11 cellular contexts compared by ENCODE assay signal in genomic region chr19:47020132-47020805, GRCh38. TPM values are rescaled to one million over a fixed set of nuclear protein-coding genes. Genes with fewer than 3 reads are reported as not detected.
DNase-seq lines count a peak whose midpoint lies in the region; ATAC-seq and TF ChIP-seq lines count a peak whose summit lies in the region.
"Had no signal": no experiment of that assay in that cellular context is flagged by ENCODE, and none has a peak within 500 bp of the region (broad histone marks: within the 10 kb centered on the region; RNA-seq: fewer than 3 reads in every experiment).

No MANE protein-coding gene starts in this region.

- peaks cover 15% of the 10 kb centered on the region for H3K4me1 Mint-ChIP-seq in central memory CD8-positive, alpha-beta T cell
- peaks cover 5 to 18% (median 13%) of the 10 kb centered on the region in 4 donors for H3K4me1 Mint-ChIP-seq in naive thymus-derived CD8-positive, alpha-beta T cell

- H3K36me3 Mint-ChIP-seq in central memory CD8-positive, alpha-beta T cell (ENCODE audit: insufficient read depth): peaks cover 11% of the 10 kb centered on the region
- no peaks in the 10 kb centered on the region for H3K36me3 Mint-ChIP-seq in naive thymus-derived CD8-positive, alpha-beta T cell

- no peaks in the 10 kb centered on the region for H3K9me3 Mint-ChIP-seq in central memory CD8-positive, alpha-beta T cell
- H3K9me3 Mint-ChIP-seq in naive thymus-derived CD8-positive, alpha-beta T cell: no peaks in the 10 kb centered on the region

- in situ Hi-C loops in ACHN (cut with HindIII; ENCODE audit: low pct_ligation_motif_present, low pct_unique_long_range_greater_than_20kb, low sequenced_read_pairs): no loop called here

- H3K36me3 ChIP-seq in HEK293 (ENCODE audit: control insufficient read depth in 2 of 2, insufficient read depth in 1 of 2, low read length in 2 of 2): no peaks in the 10 kb centered on the region

- peaks cover 18% of the 10 kb centered on the region for H3K4me1 ChIP-seq in HEK293 (ENCODE audit: control insufficient read depth, insufficient read depth, low read length)

- H3K27ac ChIP-seq in HEK293 (ENCODE audit: extremely low read depth, low read depth, low read length): no peak overlapping the region

- peak overlapping the region; percentile 32 for H3K4me3 Mint-ChIP-seq in central memory CD8-positive, alpha-beta T cell
- H3K4me3 Mint-ChIP-seq in naive thymus-derived CD8-positive, alpha-beta T cell: peak overlapping the region in 4 of 10 donors; percentile 14 to 66 (median 46)

- H3K4me3 ChIP-seq in HEK293 (ENCODE audit: low read depth, low read length): peak overlapping the region; percentile 36

- H3K9me3 ChIP-seq in HEK293 (ENCODE audit: control insufficient read depth, insufficient read depth, low read depth, low read length): no peaks in the 10 kb centered on the region

- no peak for TF ChIP-seq CTCF in HEK293 (tag by site-specific recombination; IDR thresholded peaks at IDR 0.05)

- H3K27me3 Mint-ChIP-seq in central memory CD8-positive, alpha-beta T cell: peaks cover 50% of the 10 kb centered on the region
- H3K27me3 Mint-ChIP-seq in naive thymus-derived CD8-positive, alpha-beta T cell: peaks cover 7 to 40% (median 32%) of the 10 kb centered on the region in 5 donors

- POLR2A ChIA-PET in HEK293 (lab: Yijun Ruan, JAX): interaction anchor here (0.6 to 1.4 kb wide), 3 partner anchors 15 to 237 kb away, joined by 4 to 7 read pairs (median 4); no protein-coding TSS in a partner anchor
- POLR2A ChIA-PET in naive thymus-derived CD8-positive, alpha-beta T cell (lab: Charles Lee): interaction anchor here (0.7 to 1.2 kb wide), 3 partner anchors 17 to 67 kb away, joined by 3 to 5 read pairs (median 3); no protein-coding TSS in a partner anchor

- CTCF ChIA-PET in HEK293 (lab: Yijun Ruan, JAX): interaction anchor here (0.7 to 1.3 kb wide), 3 partner anchors 9 to 163 kb away, joined by 3 to 4 read pairs (median 3); no protein-coding TSS in a partner anchor

- no peak for ATAC-seq in central memory CD8-positive, alpha-beta T cell (replicated peaks; ENCODE audit: extremely low read depth, poor library complexity, severe bottlenecking)
- peak; percentile 34 to 52 for ATAC-seq in naive thymus-derived CD8-positive, alpha-beta T cell
- ATAC-seq in HG03097 (IDR thresholded peaks at IDR 0.05; ENCODE audit: low FRiP score, unreplicated experiment): no peak

- H3K27ac Mint-ChIP-seq in central memory CD8-positive, alpha-beta T cell (ENCODE audit: low read depth): no peak overlapping the region
- no peak overlapping the region for H3K27ac Mint-ChIP-seq in naive thymus-derived CD8-positive, alpha-beta T cell

- peak; percentile 61 for DNase-seq in AG20443 (ENCODE audit: low spot score)
- DNase-seq in central memory CD8-positive, alpha-beta T cell (ENCODE audit: low spot score in 2 of 2): no peak
- no peak for DNase-seq in naive thymus-derived CD8-positive, alpha-beta T cell
- DNase-seq in ACHN: no peak
- no peak for DNase-seq in NCI-H446 (lab: John Stamatoyannopoulos, UW)
- no peak for DNase-seq in SKM-1 treated with dmso at 0.1 percent for 144 hours (lab: John Stamatoyannopoulos, UW; ENCODE audit: unreplicated experiment)
- DNase-seq: GDM1, NCI-H1417 treated with DMSO at 0.1 percent for 48 hours, SHP77 treated with DMSO at 0.1 percent for 48 hours had no signal

TF ChIP-seq in HEK293, 187 proteins besides CTCF, POLR2A, EP300 and RAD21 (continues in another document):
- TF ChIP-seq GLIS2 (tag by site-specific recombination; IDR thresholded peaks at IDR 0.05) (peak; percentile 48), ZBTB26 (tag by site-specific recombination; optimal IDR thresholded peaks at IDR 0.05) (peak; percentile 36), BCL6B (tag by site-specific recombination; IDR thresholded peaks at IDR 0.05) (no peak), ZNF561 (tag by site-specific recombination; IDR thresholded peaks at IDR 0.05; ENCODE audit: borderline replicate concordance) (no peak), ZBTB10 (tag by site-specific recombination; IDR thresholded peaks at IDR 0.05) (peak; percentile 72), KLF10 (tag by site-specific recombination; IDR thresholded peaks at IDR 0.05) (no peak), ZNF555 (tag by site-specific recombination; conservative IDR thresholded peaks at IDR 0.05) (no peak), ZNF112 (tag by site-specific recombination; IDR thresholded peaks at IDR 0.05) (no peak), ZNF624 (tag by site-specific recombination; IDR thresholded peaks at IDR 0.05) (no peak), ZNF791 (tag by site-specific recombination; IDR thresholded peaks at IDR 0.05) (no peak), GFI1B (tag by site-specific recombination; IDR thresholded peaks at IDR 0.05) (no peak), ZNF138 (tag by site-specific recombination; IDR thresholded peaks at IDR 0.05; ENCODE audit: borderline replicate concordance) (no peak), KLF9 (tag by site-specific recombination; IDR thresholded peaks at IDR 0.05; ENCODE audit: low read depth) (peak; percentile 48), INSM2 (tag by site-specific recombination; IDR thresholded peaks at IDR 0.05) (no peak), GLIS1 (tag by site-specific recombination; IDR thresholded peaks at IDR 0.05) (no peak), RBAK (tag by site-specific recombination; IDR thresholded peaks at IDR 0.05) (no peak), ZNF830 (tag by site-specific recombination; IDR thresholded peaks at IDR 0.05; ENCODE audit: low read depth) (no peak), BCL11B (tag by site-specific recombination; IDR thresholded peaks at IDR 0.05; ENCODE audit: low read depth) (peak; percentile 74; the same call in 1 of the 2 replicates)

RNA-seq across cellular contexts. Expression of gene NPAS1, which starts 0.6 kb away (rescaled TPM):
- 1 to 10 TPM in 1 of 2 experiments, under 1 TPM in 1; 0.62 to 1.1 TPM for total RNA-seq in naive thymus-derived CD8-positive, alpha-beta T cell
- polyA plus RNA-seq in naive thymus-derived CD8-positive, alpha-beta T cell: under 1 TPM; 0.16 to 0.60 (median 0.22) TPM

RNA-seq across cellular contexts. Expression of gene TMEM160, which starts 28.2 kb away (rescaled TPM):
- 10 to 100 TPM; 30.1 to 31.7 TPM for total RNA-seq in naive thymus-derived CD8-positive, alpha-beta T cell
- 100 to 1,000 TPM; 118 to 154 (median 144) TPM for polyA plus RNA-seq in naive thymus-derived CD8-positive, alpha-beta T cell

Comparison
In these comparisons a context has a peak if more than half of its experiments do, and no peak if none do; other contexts are left out.
1. ATAC-seq: peak in naive thymus-derived CD8-positive, alpha-beta T cell (2 of 2); none in central memory CD8-positive, alpha-beta T cell (single experiment) and HG03097 (single experiment).